ENCODE assay signal across 8 cellular contexts in genomic region chr1:116853680-116854191, GRCh38. TPM values are rescaled to one million over a fixed set of nuclear protein-coding genes. Genes with fewer than 3 reads are reported as not detected.
A peak's percentile ranks its signal among the peaks of the same experiment; 100 is the strongest.
DNase-seq lines count a peak whose midpoint lies in the region; ATAC-seq and TF ChIP-seq lines count a peak whose summit lies in the region.

No MANE protein-coding gene starts in this region.

- no peaks in the 10 kb centered on the region for H3K36me3 ChIP-seq in lower lobe of right lung

- DNase-seq in NCI-H2107 treated with DMSO at 0.1 percent for 48 hours (lab: John Stamatoyannopoulos, UW; ENCODE audit: unreplicated experiment) (peak; percentile 57), NCI-H2107 (lab: John Stamatoyannopoulos, UW) (no peak), NCI-H2081 (lab: John Stamatoyannopoulos, UW) (peak; percentile 28 to 76), astrocyte of the spinal cord (ENCODE audit: low read depth, low spot score) (peak; percentile 94), lower lobe of right lung (no peak), dorsolateral prefrontal cortex (no peak), GM13976 (ENCODE audit: low spot score) (no peak)

- H3K27ac ChIP-seq in lower lobe of right lung (no peak overlapping the region), dorsolateral prefrontal cortex (peak overlapping the region in 3 of 59 donors; percentile 4 to 45 (median 16))

- ATAC-seq in lower lobe of right lung, result peak; percentile 80 to 85
- ATAC-seq in HG03565 (IDR thresholded peaks at IDR 0.05; ENCODE audit: unreplicated experiment), result no peak

- no peak overlapping the region for H3K4me3 ChIP-seq in astrocyte of the spinal cord (ENCODE audit: low read depth, low read length)
- no peak overlapping the region for H3K4me3 ChIP-seq in lower lobe of right lung
- no peak overlapping the region for H3K4me3 ChIP-seq in dorsolateral prefrontal cortex

- in situ Hi-C loops in astrocyte of the spinal cord (cut with HindIII; ENCODE audit: low sequenced_read_pairs) (no loop called here), GM13976 (cut with MboI; ENCODE audit: low sequenced_read_pairs, unreplicated experiment) (no loop called here)

- H3K4me1 ChIP-seq in lower lobe of right lung, result peaks cover 18% of the 10 kb centered on the region

- no peak for TF ChIP-seq CTCF in astrocyte of the spinal cord (IDR thresholded peaks at IDR 0.05; ENCODE audit: low read depth, low read length)
- no peak for TF ChIP-seq CTCF in lower lobe of right lung (IDR thresholded peaks at IDR 0.05)
- no peak for TF ChIP-seq CTCF in dorsolateral prefrontal cortex (IDR thresholded peaks at IDR 0.05 in 54 of 56, conservative IDR thresholded peaks at IDR 0.05 in 2 of 56; ENCODE audit: low read depth in 1 of 56, partially characterized antibody in 56 of 56)
- TF ChIP-seq CTCF in GM13976 (IDR thresholded peaks at IDR 0.05; ENCODE audit: borderline replicate concordance, control extremely low read depth, extremely low read depth, insufficient read depth, missing control alignments), result no peak

- no peaks in the 10 kb centered on the region for H3K9me3 ChIP-seq in lower lobe of right lung

- intact Hi-C loops in lower lobe of right lung (cut with DNase I), result no loop called here
- intact Hi-C loops in dorsolateral prefrontal cortex (cut with DNase I), result loop anchor here (2.0 to 5.0 kb wide), 2 partner anchors 204 to 205 kb away; no protein-coding TSS in a partner anchor

- no peaks in the 10 kb centered on the region for H3K27me3 ChIP-seq in lower lobe of right lung (ENCODE audit: low read depth)
- H3K27me3 ChIP-seq in dorsolateral prefrontal cortex, result no peaks in the 10 kb centered on the region

RNA-seq across cellular contexts. Expression of gene PTGFRN, which starts 56.0 kb away (rescaled TPM):
- total RNA-seq in lower lobe of right lung (31.1 TPM), dorsolateral prefrontal cortex (10 to 100 TPM; 10.1 to 48.6 (median 27.8) TPM)

Comparison
In these comparisons a context has a peak if more than half of its experiments do, and no peak if none do; other contexts are left out.
1. DNase-seq: peak in NCI-H2107 treated with DMSO at 0.1 percent for 48 hours (single experiment), NCI-H2081 (2 of 2) and astrocyte of the spinal cord (single experiment); none in NCI-H2107 (single experiment), lower lobe of right lung (single experiment), dorsolateral prefrontal cortex (0 of 10) and GM13976 (single experiment).